8 cellular contexts compared by ENCODE assay signal in the genomic region with DNA sequence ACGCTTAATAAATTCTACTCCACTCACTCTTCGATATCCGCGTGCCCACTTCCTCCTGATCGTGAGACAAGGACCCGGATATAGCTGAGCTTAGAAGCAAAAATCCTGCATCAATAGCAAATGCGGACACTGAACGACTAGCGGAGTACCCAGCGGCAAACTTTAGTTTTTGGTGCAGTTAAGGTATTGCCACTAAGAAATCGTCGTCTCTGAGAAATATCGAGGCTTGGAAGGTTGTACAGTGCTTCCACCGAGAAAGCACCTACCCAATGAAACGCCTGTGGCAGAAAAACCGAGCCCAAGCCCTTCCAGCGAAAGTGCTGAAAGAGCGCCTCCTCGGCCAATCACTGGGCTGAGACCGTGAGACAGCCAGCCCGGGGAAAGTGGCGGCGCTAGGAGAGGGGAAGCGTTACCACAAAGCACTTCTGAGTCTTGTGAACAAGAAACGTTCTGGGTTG. TPM values are rescaled to one million over a fixed set of nuclear protein-coding genes. Genes with fewer than 3 reads are reported as not detected.
A peak's percentile ranks its signal among the peaks of the same experiment; 100 is the strongest.
DNase-seq lines count a peak whose midpoint lies in the region; ATAC-seq lines count a peak whose summit lies in the region.

No MANE protein-coding gene starts in this region.

- ATAC-seq in CD4-positive, CD25-positive, alpha-beta regulatory T cell (ENCODE audit: low read depth in 2 of 2): peak; percentile 63 to 64
- ATAC-seq in GM19452 (IDR thresholded peaks at IDR 0.05; ENCODE audit: unreplicated experiment) (peak; percentile 44), HG03520 (IDR thresholded peaks at IDR 0.05; ENCODE audit: unreplicated experiment) (peak; percentile 37)

- peak overlapping the region; percentile 87 to 97 (median 94) for H3K4me3 Mint-ChIP-seq in CD4-positive, CD25-positive, alpha-beta regulatory T cell

- peaks cover 0 to 1% (median 0%) of the 10 kb centered on the region in 7 donors for H3K9me3 Mint-ChIP-seq in CD4-positive, CD25-positive, alpha-beta regulatory T cell

- no peaks in the 10 kb centered on the region for H3K9me3 ChIP-seq in CD4-positive, CD25-positive, alpha-beta regulatory T cell (ENCODE audit: control insufficient read depth in 2 of 2, low read length in 2 of 2)
- H3K9me3 ChIP-seq in ectodermal cell (ENCODE audit: control insufficient read depth, low read length) (no peaks in the 10 kb centered on the region), mesodermal cell (ENCODE audit: control insufficient read depth, low read length) (peaks cover 11% of the 10 kb centered on the region)

- H3K4me3 ChIP-seq in CD4-positive, CD25-positive, alpha-beta regulatory T cell (ENCODE audit: low read depth, low read length): peak overlapping the region; percentile 94
- peak overlapping the region; percentile 46 for H3K4me3 ChIP-seq in ectodermal cell (ENCODE audit: insufficient read depth, low read depth, low read length)
- H3K4me3 ChIP-seq in mesodermal cell (ENCODE audit: extremely low read depth, insufficient read depth, low read length, poor library complexity, severe bottlenecking): peak overlapping the region; percentile 33

- H3K4me1 ChIP-seq in CD4-positive, CD25-positive, alpha-beta regulatory T cell (ENCODE audit: control insufficient read depth, insufficient read depth, low read length, poor library complexity, severe bottlenecking): peaks cover 30% of the 10 kb centered on the region
- H3K4me1 ChIP-seq in ectodermal cell (ENCODE audit: control insufficient read depth, insufficient read depth, low read length) (no peaks in the 10 kb centered on the region), mesodermal cell (ENCODE audit: control insufficient read depth, insufficient read depth, low read length, poor library complexity, severe bottlenecking) (no peaks in the 10 kb centered on the region)

- 41 to 45% methylated on average over 24 to 25 of the region's 25 CpGs for WGBS in ectodermal cell, 2 experiments
- 54 to 67% methylated on average over 23 to 24 of the region's 25 CpGs for WGBS in mesodermal cell (ENCODE audit: insufficient coverage in 2 of 2), 2 experiments

- H3K27me3 ChIP-seq in CD4-positive, CD25-positive, alpha-beta regulatory T cell (ENCODE audit: control insufficient read depth, insufficient read depth, low read length): no peaks in the 10 kb centered on the region
- peaks cover 35% of the 10 kb centered on the region for H3K27me3 ChIP-seq in ectodermal cell (ENCODE audit: control insufficient read depth, insufficient read depth, low read length, poor library complexity, severe bottlenecking)

- H3K27ac Mint-ChIP-seq in CD4-positive, CD25-positive, alpha-beta regulatory T cell: peak overlapping the region; percentile 99 to 100 (median 99)

- H3K27me3 Mint-ChIP-seq in CD4-positive, CD25-positive, alpha-beta regulatory T cell: peaks cover 10% of the 10 kb centered on the region

- H3K27ac ChIP-seq in CD4-positive, CD25-positive, alpha-beta regulatory T cell (ENCODE audit: insufficient read depth, low read length, poor library complexity, severe bottlenecking): peak overlapping the region; percentile 92
- H3K27ac ChIP-seq in ectodermal cell (ENCODE audit: insufficient read depth, low read depth, low read length, poor library complexity, severe bottlenecking) (peak overlapping the region; percentile 62), mesodermal cell (ENCODE audit: low read depth, low read length, severe bottlenecking) (peak overlapping the region; percentile 71)

- DNase-seq in CD4-positive, CD25-positive, alpha-beta regulatory T cell: peak; percentile 75 to 93 (median 89)
- DNase-seq in NCI-H748 treated with DMSO at 0.1 percent for 48 hours (lab: John Stamatoyannopoulos, UW): peak; percentile 98
- peak; percentile 77 for DNase-seq in activated CD4-positive, alpha-beta T cell treated with anti-CD3 and anti-CD28 coated beads, Interleukin-2, amount 50 U/mL, for 1 hour
- DNase-seq in stimulated activated CD8-positive, alpha-beta memory T cell treated with anti-CD3 and anti-CD28 coated beads, Interleukin-7, amount 100 ng/mL, for 4 hours (ENCODE audit: low read depth in 2 of 2): peak; percentile 63 to 65

- peaks cover 2% of the 10 kb centered on the region for H3K36me3 Mint-ChIP-seq in CD4-positive, CD25-positive, alpha-beta regulatory T cell

- H3K4me1 Mint-ChIP-seq in CD4-positive, CD25-positive, alpha-beta regulatory T cell: peaks cover 16 to 44% (median 30%) of the 10 kb centered on the region in 4 donors

- H3K36me3 ChIP-seq in CD4-positive, CD25-positive, alpha-beta regulatory T cell (ENCODE audit: control insufficient read depth, insufficient read depth, low read length): no peaks in the 10 kb centered on the region
- H3K36me3 ChIP-seq in ectodermal cell (ENCODE audit: control insufficient read depth, insufficient read depth, low read length) (no peaks in the 10 kb centered on the region), mesodermal cell (ENCODE audit: control insufficient read depth, insufficient read depth, low read length) (peaks cover 3% of the 10 kb centered on the region)

RNA-seq across cellular contexts. Expression of a gene that starts 32.2 kb away (rescaled TPM):
- 38.7 TPM for total RNA-seq in CD4-positive, CD25-positive, alpha-beta regulatory T cell
- 10 to 100 TPM; 35.8 to 69.7 (median 55.7) TPM for polyA plus RNA-seq in CD4-positive, CD25-positive, alpha-beta regulatory T cell
- not detected for polyA plus RNA-seq in ectodermal cell (2013, experiment 1 of 4)
- polyA plus RNA-seq in ectodermal cell (2013, experiment 2 of 4): 0.30 TPM
- not detected for polyA plus RNA-seq in ectodermal cell (2013, experiment 3 of 4)
- 0.49 TPM for polyA plus RNA-seq in ectodermal cell (2013, experiment 4 of 4)
- polyA plus RNA-seq in mesodermal cell (2013, experiment 1 of 2): 1.9 TPM
- polyA plus RNA-seq in mesodermal cell (2013, experiment 2 of 2): 1.2 TPM

Comparison
In these comparisons a context has a peak if more than half of its experiments do, and no peak if none do; other contexts are left out.
1. Peak in every context shown above with its lines: DNase-seq, ATAC-seq, H3K4me3 ChIP-seq and H3K27ac ChIP-seq.
2. H3K4me3 ChIP-seq: peak in every context shown above with its lines; median percentile 94 in CD4-positive, CD25-positive, alpha-beta regulatory T cell; 46 in ectodermal cell; 33 in mesodermal cell.